22 cellular contexts compared by ENCODE assay signal in genomic region chr3:191973820-191974219, GRCh38.
"Had no signal": no experiment of that assay in that cellular context is flagged by ENCODE, and none has a peak within 500 bp of the region (broad histone marks: within the 10 kb centered on the region; RNA-seq: fewer than 3 reads in every experiment).

No MANE protein-coding gene starts in this region.

- H3K4me1 Mint-ChIP-seq: naive B cell had no signal

- FAIRE-seq: keratinocyte had no signal

- H3K36me3 Mint-ChIP-seq: activated CD4-positive, alpha-beta memory T cell treated with anti-CD3 and anti-CD28 coated beads for 36 hours; memory B cell; naive B cell had no signal

- H3K27ac Mint-ChIP-seq: activated CD4-positive, alpha-beta memory T cell treated with anti-CD3 and anti-CD28 coated beads for 36 hours; activated naive CD4-positive, alpha-beta T cell treated with anti-CD3 and anti-CD28 coated beads, Interleukin-2, amount 50 U/mL, for 72 hours; memory B cell; naive B cell; progenitor cell of endocrine pancreas had no signal

- H3K4me3 Mint-ChIP-seq: activated CD4-positive, alpha-beta memory T cell treated with anti-CD3 and anti-CD28 coated beads for 36 hours; memory B cell; naive B cell had no signal

- H3K27me3 Mint-ChIP-seq: activated CD4-positive, alpha-beta memory T cell treated with anti-CD3 and anti-CD28 coated beads for 36 hours; memory B cell; naive B cell; progenitor cell of endocrine pancreas had no signal

- H3K27me3 ChIP-seq: ascending aorta, brain microvascular endothelial cell, spleen, upper lobe of left lung had no signal

- H3K27ac ChIP-seq: ascending aorta, brain microvascular endothelial cell, spleen, thoracic aorta, upper lobe of left lung had no signal

- DNase-seq: activated CD4-positive, alpha-beta memory T cell treated with anti-CD3 and anti-CD28 coated beads for 36 hours; activated CD4-positive, alpha-beta T cell treated with anti-CD3 and anti-CD28 coated beads for 48 hours; brain microvascular endothelial cell; caudate nucleus; dermis blood vessel endothelial cell; effector CD8-positive, alpha-beta T cell; erythroblast; foreskin fibroblast; left colon; naive B cell; retina; spleen; stimulated activated CD4-positive, alpha-beta T cell treated with anti-CD3 and anti-CD28 coated beads, Interleukin-4, amount 100 ng/mL, for 1 hour; stimulated activated naive CD4-positive, alpha-beta T cell treated with Interleukin-2 at 50 U/mL for 16 hours; T-helper 2 cell had no signal

- H3K36me3 ChIP-seq: ascending aorta, brain microvascular endothelial cell, spleen, thoracic aorta, upper lobe of left lung had no signal

- H3K9me3 ChIP-seq: ascending aorta, thoracic aorta, upper lobe of left lung had no signal

- H3K4me1 ChIP-seq: ascending aorta, spleen, upper lobe of left lung had no signal

- H3K4me3 ChIP-seq: ascending aorta, spleen, thoracic aorta, upper lobe of left lung had no signal

- ATAC-seq: activated naive CD4-positive, alpha-beta T cell treated with anti-CD3 and anti-CD28 coated beads, Interleukin-2, amount 50 U/mL, for 72 hours; left colon had no signal
